In genomic region chr9:133127340-133127981, GRCh38 we compare ENCODE assay signal across 9 cellular contexts. TPM values are rescaled to one million over a fixed set of nuclear protein-coding genes. Genes with fewer than 3 reads are reported as not detected.
A peak's percentile ranks its signal among the peaks of the same experiment; 100 is the strongest.
DNase-seq lines count a peak whose midpoint lies in the region; ATAC-seq lines count a peak whose summit lies in the region.
"Had no signal": no experiment of that assay in that cellular context is flagged by ENCODE, and none has a peak within 500 bp of the region (broad histone marks: within the 10 kb centered on the region; RNA-seq: fewer than 3 reads in every experiment).

No MANE protein-coding gene starts in this region.

- peaks cover 85% of the 10 kb centered on the region for H3K4me1 ChIP-seq in CD8-positive, alpha-beta memory T cell (ENCODE audit: insufficient read depth, low read length)
- H3K4me1 ChIP-seq in trophoblast cell (ENCODE audit: control insufficient read depth in 1 of 2, insufficient read depth in 2 of 2, low read length in 2 of 2) (peaks cover 19 to 28% of the 10 kb centered on the region in 2 experiments), mesendoderm (ENCODE audit: control insufficient read depth, low read depth, low read length) (no peaks in the 10 kb centered on the region)

- H3K27me3 Mint-ChIP-seq in CD8-positive, alpha-beta memory T cell: no peaks in the 10 kb centered on the region

- no peaks in the 10 kb centered on the region for H3K9me3 Mint-ChIP-seq in CD8-positive, alpha-beta memory T cell

- H4K8ac ChIP-seq in trophoblast cell (ENCODE audit: low read depth, low read length) (no peak overlapping the region), mesendoderm (ENCODE audit: low read depth, low read length) (no peak overlapping the region)

- peaks cover 0 to 44% (median 7%) of the 10 kb centered on the region in 3 donors for H3K36me3 Mint-ChIP-seq in CD8-positive, alpha-beta memory T cell

- H3K4me1 Mint-ChIP-seq in CD8-positive, alpha-beta memory T cell: peaks cover 77 to 94% (median 82%) of the 10 kb centered on the region in 3 donors

- ATAC-seq in GM19395 (IDR thresholded peaks at IDR 0.05; ENCODE audit: unreplicated experiment): no peak

- no peaks in the 10 kb centered on the region for H3K9me3 ChIP-seq in CD8-positive, alpha-beta memory T cell (ENCODE audit: low read length)
- H3K9me3 ChIP-seq in trophoblast cell (ENCODE audit: insufficient read depth, low read depth, low read length): peaks cover 4% of the 10 kb centered on the region

- no peak overlapping the region for H2BK120ac ChIP-seq in trophoblast cell (ENCODE audit: insufficient read depth, low read length, poor library complexity)
- no peak overlapping the region for H2BK120ac ChIP-seq in mesendoderm (ENCODE audit: low read depth, low read length)

- H2BK5ac ChIP-seq in trophoblast cell (ENCODE audit: low read depth, low read length, poor library complexity): no peak overlapping the region
- no peak overlapping the region for H2BK5ac ChIP-seq in mesendoderm (ENCODE audit: low read length)

- H4K12ac ChIP-seq in trophoblast cell (ENCODE audit: low read depth, low read length): no peak overlapping the region

- no CpG with 5 or more reads among the region's 23 CpGs for WGBS in trophoblast cell (ENCODE audit: extremely low coverage, insufficient coverage, insufficient read length)
- no CpG with 5 or more reads among the region's 23 CpGs for WGBS in mesendoderm (ENCODE audit: extremely low coverage, insufficient coverage, low lambda C conversion rate)

- H2AK5ac ChIP-seq in trophoblast cell (ENCODE audit: low read length) (no peak overlapping the region), mesendoderm (ENCODE audit: low read length) (no peak overlapping the region)

- no peak overlapping the region for H3K14ac ChIP-seq in trophoblast cell (ENCODE audit: low read length)

- H3K79me1 ChIP-seq in trophoblast cell (ENCODE audit: low read length) (no peaks in the 10 kb centered on the region), mesendoderm (ENCODE audit: low read length) (no peaks in the 10 kb centered on the region)

- H4K5ac ChIP-seq in mesendoderm (ENCODE audit: low read length): no peak overlapping the region

- POLR2A ChIA-PET in CD8-positive, alpha-beta memory T cell (lab: Charles Lee): interaction anchor here (2.5 to 2.9 kb wide), 2 partner anchors 8 to 16 kb away, joined by 9 to 11 read pairs; no protein-coding TSS in a partner anchor

- no peak overlapping the region for H3K4me3 ChIP-seq in CD8-positive, alpha-beta memory T cell (ENCODE audit: low read length)
- H3K4me3 ChIP-seq in trophoblast cell (ENCODE audit: low read depth, low read length): no peak overlapping the region
- no peak overlapping the region for H3K4me3 ChIP-seq in mesendoderm (ENCODE audit: low read length)

- no peak overlapping the region for H3K18ac ChIP-seq in trophoblast cell (ENCODE audit: low read length)
- H3K18ac ChIP-seq in mesendoderm (ENCODE audit: low read length): no peak overlapping the region

- H2BK12ac ChIP-seq in trophoblast cell (ENCODE audit: low read length): no peak overlapping the region

- CTCF ChIA-PET in CD8-positive, alpha-beta memory T cell (lab: Charles Lee): interaction anchor here (0.6 to 11.8 kb wide), 4 partner anchors 10 to 25 kb away, joined by 3 to 220 read pairs (median 12); no protein-coding TSS in a partner anchor

- DNase-seq in CD8-positive, alpha-beta memory T cell: peak in 4 of 5 donors; percentile 64 to 82 (median 76)
- DNase-seq in activated CD4-positive, alpha-beta T cell treated with anti-CD3 and anti-CD28 coated beads, Interleukin-2, amount 50 U/mL, for 4 hours: peak; percentile 46 to 58
- DNase-seq in epithelial cell of prostate (ENCODE audit: low read depth, low spot score) (peak; percentile 71), trophoblast cell (peak; percentile 96 to 97), mesendoderm (no peak), AG08395 (ENCODE audit: low spot score) (no peak), NOMO-1 treated with DMSO at 0.1 percent for 48 hours (lab: John Stamatoyannopoulos, UW; ENCODE audit: unreplicated experiment) (no peak)
- DNase-seq: Kasumi-1 had no signal

- H3K23ac ChIP-seq in trophoblast cell (ENCODE audit: low read length) (no peak overlapping the region), mesendoderm (ENCODE audit: low read length) (no peak overlapping the region)

- H3K4me2 ChIP-seq in trophoblast cell (ENCODE audit: low read length): no peak overlapping the region
- H3K4me2 ChIP-seq in mesendoderm (ENCODE audit: low read length): no peak overlapping the region

- no peak overlapping the region for H2AFZ ChIP-seq in trophoblast cell (ENCODE audit: insufficient read depth, low read length, poor library complexity)

- H2BK15ac ChIP-seq in mesendoderm (replicated peaks; ENCODE audit: low read depth): no peak overlapping the region

- no peaks in the 10 kb centered on the region for H3K36me3 ChIP-seq in CD8-positive, alpha-beta memory T cell (ENCODE audit: insufficient read depth, low read length)
- H3K36me3 ChIP-seq in trophoblast cell (ENCODE audit: control insufficient read depth in 1 of 2, insufficient read depth in 2 of 2, low read length in 2 of 2) (peaks cover 5 to 10% of the 10 kb centered on the region in 2 experiments), mesendoderm (ENCODE audit: control insufficient read depth, insufficient read depth, low read length) (no peaks in the 10 kb centered on the region)

- H3K27ac ChIP-seq in CD8-positive, alpha-beta memory T cell (ENCODE audit: low read depth, low read length): peak overlapping the region; percentile 100
- no peak overlapping the region for H3K27ac ChIP-seq in epithelial cell of prostate
- no peak overlapping the region for H3K27ac ChIP-seq in trophoblast cell (ENCODE audit: low read depth, low read length)
- H3K27ac ChIP-seq in mesendoderm (ENCODE audit: low read depth, low read length): no peak overlapping the region

- H3K4ac ChIP-seq in trophoblast cell (ENCODE audit: low read depth, low read length) (no peak overlapping the region), mesendoderm (ENCODE audit: low read depth, low read length) (no peak overlapping the region)

- H3K9ac ChIP-seq in trophoblast cell (ENCODE audit: low read length): no peak overlapping the region
- no peak overlapping the region for H3K9ac ChIP-seq in mesendoderm (ENCODE audit: low read length)

- no peaks in the 10 kb centered on the region for H3K27me3 ChIP-seq in CD8-positive, alpha-beta memory T cell (ENCODE audit: insufficient read depth, low read length, poor library complexity, severe bottlenecking)
- H3K27me3 ChIP-seq in trophoblast cell (ENCODE audit: insufficient read depth, low read length): no peaks in the 10 kb centered on the region
- no peaks in the 10 kb centered on the region for H3K27me3 ChIP-seq in mesendoderm (ENCODE audit: insufficient read depth, low read length, poor library complexity)

- peak overlapping the region; percentile 75 to 97 (median 93) for H3K4me3 Mint-ChIP-seq in CD8-positive, alpha-beta memory T cell

- peak overlapping the region; percentile 8 for H4K91ac ChIP-seq in trophoblast cell (ENCODE audit: low read depth, low read length)

- H3K27ac Mint-ChIP-seq in CD8-positive, alpha-beta memory T cell: peak overlapping the region; percentile 86 to 100 (median 100)

- no peak overlapping the region for H3K56ac ChIP-seq in mesendoderm (ENCODE audit: low read length)

- H3K79me2 ChIP-seq in trophoblast cell (ENCODE audit: control insufficient read depth, insufficient read depth, low read length, poor library complexity) (peaks cover 4% of the 10 kb centered on the region), mesendoderm (ENCODE audit: control insufficient read depth, insufficient read depth, low read length) (no peaks in the 10 kb centered on the region)

RNA-seq across cellular contexts. Expression of gene RALGDS, which starts 6.4 kb away (rescaled TPM):
- 10 to 100 TPM; 59.1 to 67.8 TPM for total RNA-seq in CD8-positive, alpha-beta memory T cell
- 78.0 TPM for polyA plus RNA-seq in CD8-positive, alpha-beta memory T cell
- polyA plus RNA-seq in trophoblast cell (2013): 39.2 and 39.5 TPM in 2 replicates
- 8.2 TPM for polyA plus RNA-seq in mesendoderm (2013, experiment 1 of 2)
- 9.3 TPM for polyA plus RNA-seq in mesendoderm (2013, experiment 2 of 2)

RNA-seq across cellular contexts. Expression of gene GBGT1, which starts 36.3 kb away (rescaled TPM):
- 1 to 10 TPM; 1.8 to 2.6 TPM for total RNA-seq in CD8-positive, alpha-beta memory T cell
- polyA plus RNA-seq in CD8-positive, alpha-beta memory T cell: not detected
- 10.3 and 11.1 TPM in 2 replicates for polyA plus RNA-seq in trophoblast cell (2013)
- 3.3 TPM for polyA plus RNA-seq in mesendoderm (2013, experiment 1 of 2)
- polyA plus RNA-seq in mesendoderm (2013, experiment 2 of 2): 3.7 TPM

Comparison
In these comparisons a context has a peak if more than half of its experiments do, and no peak if none do; other contexts are left out.
1. DNase-seq: peak in CD8-positive, alpha-beta memory T cell (4 of 5), activated CD4-positive, alpha-beta T cell treated with anti-CD3 and anti-CD28 coated beads, Interleukin-2, amount 50 U/mL, for 4 hours (2 of 2), epithelial cell of prostate (single experiment) and trophoblast cell (2 of 2); none in mesendoderm (single experiment), AG08395 (single experiment) and NOMO-1 treated with DMSO at 0.1 percent for 48 hours (single experiment).